In genomic region chr16:83626204-83626603, GRCh38 we compare ENCODE assay signal across 33 cellular contexts.
"Had no signal": no experiment of that assay in that cellular context is flagged by ENCODE, and none has a peak within 500 bp of the region (broad histone marks: within the 10 kb centered on the region; RNA-seq: fewer than 3 reads in every experiment).

No MANE protein-coding gene starts in this region.

- H3K36me3 Mint-ChIP-seq: naive B cell; naive thymus-derived CD8-positive, alpha-beta T cell; natural killer cell treated with Interleukin-12 subunit alpha and Interleukin-12 subunit beta and Interleukin-15 and Interleukin-18, amount 100 ng/mL, for 72 hours; stimulated activated memory B cell treated with anti-CD40 and anti-IgM and Interleukin-4, amounts not matched to agents 10 μg/mL and 1 μg/mL and 100 μg/mL, for 72 hours; type B pancreatic cell had no signal

- H3K36me3 ChIP-seq: neutrophil, ovary, spleen, suprapubic skin, tibial artery, transverse colon, upper lobe of right lung, uterus had no signal

- H3K27me3 Mint-ChIP-seq: progenitor cell of endocrine pancreas; stimulated activated naive CD8-positive, alpha-beta T cell treated with anti-CD3 and anti-CD28 coated beads, Interleukin-15, amount 100 ng/mL, for 72 hours had no signal

- H3K4me3 Mint-ChIP-seq: naive B cell; naive thymus-derived CD8-positive, alpha-beta T cell; natural killer cell treated with Interleukin-12 subunit alpha and Interleukin-12 subunit beta and Interleukin-15 and Interleukin-18, amount 100 ng/mL, for 72 hours; nephron progenitor cell; neural crest cell; stimulated activated memory B cell treated with anti-CD40 and anti-IgM and Interleukin-4, amounts not matched to agents 10 μg/mL and 1 μg/mL and 100 μg/mL, for 72 hours; stimulated activated naive CD8-positive, alpha-beta T cell treated with anti-CD3 and anti-CD28 coated beads, Interleukin-15, amount 100 ng/mL, for 72 hours; type B pancreatic cell had no signal

- H3K9ac ChIP-seq: parathyroid adenoma had no signal

- H3K4me1 ChIP-seq: parathyroid adenoma, psoas muscle, spleen, suprapubic skin, testis, tibial artery, transverse colon, upper lobe of right lung, uterus had no signal

- H3K9me3 ChIP-seq: neutrophil, ovary, psoas muscle, spleen, suprapubic skin, testis, tibial artery, transverse colon, upper lobe of right lung, uterus had no signal

- H3K79me2 ChIP-seq: parathyroid adenoma had no signal

- DNase-seq: naive B cell; naive thymus-derived CD8-positive, alpha-beta T cell; nephron progenitor cell; nucleus accumbens; ovary; posterior cingulate gyrus; psoas muscle; spleen; stimulated activated CD4-positive, alpha-beta T cell treated with anti-CD3 and anti-CD28 coated beads, Interleukin-12 subunit alpha, Interleukin-12 subunit beta, amount 100 ng/mL, for 4 hours; stimulated activated CD4-positive, alpha-beta T cell treated with anti-CD3 and anti-CD28 coated beads, Interleukin-1b, Interleukin-23, amount 100 ng/mL, for 48 hours; stimulated activated CD4-positive, alpha-beta T cell treated with anti-CD3 and anti-CD28 coated beads, Interleukin-4, amount 100 ng/mL, for 1 hour; stimulated activated CD4-positive, alpha-beta T cell treated with anti-CD3 and anti-CD28 coated beads, Interleukin-4, amount 100 ng/mL, for 4 hours; stimulated activated CD8-positive, alpha-beta memory T cell treated with anti-CD3 and anti-CD28 coated beads, Interleukin-4, amount 100 ng/mL, for 48 hours; stimulated activated naive CD4-positive, alpha-beta T cell; stimulated activated naive CD8-positive, alpha-beta T cell treated with anti-CD3 and anti-CD28 coated beads, Interleukin-15, amount 100 ng/mL, for 72 hours; stimulated activated naive CD8-positive, alpha-beta T cell treated with anti-CD3 and anti-CD28 coated beads, Interleukin-15, Interleukin-2, amounts not matched to agents 100 U/mL and 50 U/mL, for 24 hours; substantia nigra; testis; tibial artery; transverse colon; upper lobe of right lung; uterus had no signal

- H3K9me3 Mint-ChIP-seq: naive B cell; natural killer cell treated with Interleukin-12 subunit alpha and Interleukin-12 subunit beta and Interleukin-15 and Interleukin-18, amount 100 ng/mL, for 72 hours; nephron progenitor cell; neural crest cell; stimulated activated memory B cell treated with anti-CD40 and anti-IgM and Interleukin-4, amounts not matched to agents 10 μg/mL and 1 μg/mL and 100 μg/mL, for 72 hours; stimulated activated naive CD8-positive, alpha-beta T cell treated with anti-CD3 and anti-CD28 coated beads, Interleukin-15, amount 100 ng/mL, for 72 hours; type B pancreatic cell had no signal

- H3K27me3 ChIP-seq: neutrophil, ovary, spleen, suprapubic skin, testis, tibial artery, transverse colon, upper lobe of right lung, uterus had no signal

- H3K4me1 Mint-ChIP-seq: naive B cell; naive thymus-derived CD8-positive, alpha-beta T cell; stimulated activated memory B cell treated with anti-CD40 and anti-IgM and Interleukin-4, amounts not matched to agents 10 μg/mL and 1 μg/mL and 100 μg/mL, for 72 hours; stimulated activated naive CD8-positive, alpha-beta T cell treated with anti-CD3 and anti-CD28 coated beads, Interleukin-15, amount 100 ng/mL, for 72 hours had no signal

- H3K27ac ChIP-seq: neutrophil, ovary, parathyroid adenoma, psoas muscle, skin epidermis, spleen, suprapubic skin, testis, tibial artery, transverse colon, upper lobe of right lung, uterus had no signal

- H2AFZ ChIP-seq: parathyroid adenoma had no signal

- H3K4me2 ChIP-seq: smooth muscle cell had no signal

- H3K27ac Mint-ChIP-seq: naive B cell; naive thymus-derived CD8-positive, alpha-beta T cell; natural killer cell treated with Interleukin-12 subunit alpha and Interleukin-12 subunit beta and Interleukin-15 and Interleukin-18, amount 100 ng/mL, for 72 hours; nephron progenitor cell; progenitor cell of endocrine pancreas; stimulated activated memory B cell treated with anti-CD40 and anti-IgM and Interleukin-4, amounts not matched to agents 10 μg/mL and 1 μg/mL and 100 μg/mL, for 72 hours; stimulated activated naive CD8-positive, alpha-beta T cell treated with anti-CD3 and anti-CD28 coated beads, Interleukin-15, amount 100 ng/mL, for 72 hours; type B pancreatic cell had no signal

- H3K4me3 ChIP-seq: ovary, psoas muscle, skin epidermis, smooth muscle cell, spleen, suprapubic skin, testis, tibial artery, transverse colon, upper lobe of right lung, uterus had no signal

- ATAC-seq: naive thymus-derived CD8-positive, alpha-beta T cell; natural killer cell treated with Interleukin-12 subunit alpha and Interleukin-12 subunit beta and Interleukin-15 and Interleukin-18, amount 100 ng/mL, for 72 hours; psoas muscle; sciatic nerve; stimulated activated memory B cell treated with anti-CD40 and anti-IgM and Interleukin-4, amounts not matched to agents 10 μg/mL and 1 μg/mL and 100 μg/mL, for 72 hours; stimulated activated naive CD8-positive, alpha-beta T cell treated with anti-CD3 and anti-CD28 coated beads, Interleukin-15, amount 100 ng/mL, for 72 hours; stimulated activated naive CD8-positive, alpha-beta T cell treated with anti-CD3 and anti-CD28 coated beads, Interleukin-15, Interleukin-2, amounts not matched to agents 100 U/mL and 50 U/mL, for 24 hours; upper lobe of right lung had no signal
